In the genomic region with DNA sequence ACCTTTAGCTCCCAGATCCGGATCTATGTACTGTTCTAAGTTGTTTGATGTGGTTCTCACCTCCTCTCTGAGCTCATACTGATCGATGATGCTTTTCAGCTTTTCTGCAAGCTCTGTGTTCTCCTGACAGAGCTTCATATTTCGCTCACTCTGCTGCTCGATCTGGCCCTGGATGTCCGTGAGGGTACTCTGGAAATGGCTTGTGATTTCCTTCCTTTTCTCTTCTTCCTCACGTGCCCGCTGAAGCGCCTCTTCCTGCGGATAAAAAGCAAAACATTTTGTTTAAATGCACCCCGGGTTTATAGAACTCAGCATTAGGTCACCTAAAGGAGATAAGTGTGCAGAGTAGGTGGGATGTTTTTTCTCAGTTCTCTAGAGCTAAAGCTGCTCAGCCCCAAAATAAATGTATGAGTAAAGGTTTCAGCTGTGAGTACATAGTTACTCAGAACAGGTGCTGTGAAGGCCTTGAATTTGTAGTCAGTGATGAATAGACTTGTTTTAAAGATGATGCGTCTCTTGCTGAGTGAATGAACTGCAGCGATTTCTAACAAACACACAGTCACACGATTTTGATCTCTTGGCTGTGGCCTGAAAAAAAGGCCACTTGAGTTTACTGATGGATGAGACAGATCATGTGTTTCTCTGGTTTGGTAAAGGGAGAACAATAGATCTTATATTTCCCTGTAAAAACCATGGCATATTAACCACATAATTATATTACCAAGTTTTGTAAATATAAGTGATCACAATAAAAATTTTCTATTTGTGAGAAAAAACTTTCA, we compare ENCODE assay signal across 1 cellular context.
A peak's percentile ranks its signal among the peaks of the same experiment; 100 is the strongest.
TF ChIP-seq lines count a peak whose summit lies in the region.

No MANE protein-coding gene starts in this region.

TF ChIP-seq in GM12878, 131 proteins besides CTCF, POLR2A, EP300 and RAD21 (continued from another document and continues in another):
- no peak for TF ChIP-seq CEBPZ (IDR thresholded peaks at IDR 0.05; ENCODE audit: low read depth, low read length)
- no peak for TF ChIP-seq WRNIP1 (IDR thresholded peaks at IDR 0.05; ENCODE audit: borderline replicate concordance, low read depth, low read length)
- TF ChIP-seq RUNX3 (IDR thresholded peaks at IDR 0.05; ENCODE audit: low read length) = peak; percentile 39; the same call in 1 of the 2 replicates
- TF ChIP-seq HSF1 (IDR thresholded peaks at IDR 0.05; ENCODE audit: low read depth, low read length) = no peak
- TF ChIP-seq EZH2 (IDR thresholded peaks at IDR 0.05; ENCODE audit: borderline replicate concordance, control insufficient read depth, low read depth, low read length) = no peak
- TF ChIP-seq TCF7 (IDR thresholded peaks at IDR 0.05; ENCODE audit: borderline replicate concordance) = 0 out of 2 replicates have a peak, but pooled peaks have one; percentile 60
- no peak for TF ChIP-seq ZBTB33 (IDR thresholded peaks at IDR 0.05)
- TF ChIP-seq TCF3 (IDR thresholded peaks at IDR 0.05; ENCODE audit: borderline replicate concordance, insufficient read depth, low read depth, low read length) = no peak
- TF ChIP-seq JUND (IDR thresholded peaks at IDR 0.05; ENCODE audit: low read depth, low read length) = no peak
- no peak for TF ChIP-seq ZNF24 (IDR thresholded peaks at IDR 0.05)
- peak; percentile 20 for TF ChIP-seq BCL3 (IDR thresholded peaks at IDR 0.05; ENCODE audit: borderline replicate concordance, insufficient read depth, low read depth, low read length, poor library complexity, severe bottlenecking)
- TF ChIP-seq ZBTB11 (CRISPR knock-in tag; IDR thresholded peaks at IDR 0.05) = no peak
- peak in 1 of 2 experiments; percentile 62; a peak in 1 of 4 replicates for TF ChIP-seq BHLHE40 (IDR thresholded peaks at IDR 0.05; ENCODE audit: borderline replicate concordance in 1 of 2, low read depth in 2 of 2, low read length in 1 of 2)
- TF ChIP-seq ZSCAN29 (IDR thresholded peaks at IDR 0.05) = no peak
- no peak for TF ChIP-seq GABPA (IDR thresholded peaks at IDR 0.05; ENCODE audit: low read depth)
- peak; percentile 35; the same call in 1 of the 2 replicates for TF ChIP-seq RELB (IDR thresholded peaks at IDR 0.05; ENCODE audit: low read depth)
- no peak for TF ChIP-seq TBL1XR1 (IDR thresholded peaks at IDR 0.05; ENCODE audit: low read depth, low read length)
- TF ChIP-seq, protein P1, sequence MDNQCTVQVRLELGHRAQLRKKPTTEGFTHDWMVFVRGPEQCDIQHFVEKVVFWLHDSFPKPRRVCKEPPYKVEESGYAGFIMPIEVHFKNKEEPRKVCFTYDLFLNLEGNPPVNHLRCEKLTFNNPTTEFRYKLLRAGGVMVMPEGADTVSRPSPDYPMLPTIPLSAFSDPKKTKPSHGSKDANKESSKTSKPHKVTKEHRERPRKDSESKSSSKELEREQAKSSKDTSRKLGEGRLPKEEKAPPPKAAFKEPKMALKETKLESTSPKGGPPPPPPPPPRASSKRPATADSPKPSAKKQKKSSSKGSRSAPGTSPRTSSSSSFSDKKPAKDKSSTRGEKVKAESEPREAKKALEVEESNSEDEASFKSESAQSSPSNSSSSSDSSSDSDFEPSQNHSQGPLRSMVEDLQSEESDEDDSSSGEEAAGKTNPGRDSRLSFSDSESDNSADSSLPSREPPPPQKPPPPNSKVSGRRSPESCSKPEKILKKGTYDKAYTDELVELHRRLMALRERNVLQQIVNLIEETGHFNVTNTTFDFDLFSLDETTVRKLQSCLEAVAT (IDR thresholded peaks at IDR 0.05) = peak; percentile 74; the same call in 1 of the 2 replicates
- TF ChIP-seq, protein P2, sequence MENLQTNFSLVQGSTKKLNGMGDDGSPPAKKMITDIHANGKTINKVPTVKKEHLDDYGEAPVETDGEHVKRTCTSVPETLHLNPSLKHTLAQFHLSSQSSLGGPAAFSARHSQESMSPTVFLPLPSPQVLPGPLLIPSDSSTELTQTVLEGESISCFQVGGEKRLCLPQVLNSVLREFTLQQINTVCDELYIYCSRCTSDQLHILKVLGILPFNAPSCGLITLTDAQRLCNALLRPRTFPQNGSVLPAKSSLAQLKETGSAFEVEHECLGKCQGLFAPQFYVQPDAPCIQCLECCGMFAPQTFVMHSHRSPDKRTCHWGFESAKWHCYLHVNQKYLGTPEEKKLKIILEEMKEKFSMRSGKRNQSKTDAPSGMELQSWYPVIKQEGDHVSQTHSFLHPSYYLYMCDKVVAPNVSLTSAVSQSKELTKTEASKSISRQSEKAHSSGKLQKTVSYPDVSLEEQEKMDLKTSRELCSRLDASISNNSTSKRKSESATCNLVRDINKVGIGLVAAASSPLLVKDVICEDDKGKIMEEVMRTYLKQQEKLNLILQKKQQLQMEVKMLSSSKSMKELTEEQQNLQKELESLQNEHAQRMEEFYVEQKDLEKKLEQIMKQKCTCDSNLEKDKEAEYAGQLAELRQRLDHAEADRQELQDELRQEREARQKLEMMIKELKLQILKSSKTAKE (IDR thresholded peaks at IDR 0.05; ENCODE audit: low read depth, poor library complexity, severe bottlenecking) = no peak
- no peak for TF ChIP-seq NR2F1 (conservative IDR thresholded peaks at IDR 0.05)
- TF ChIP-seq TCF12 (IDR thresholded peaks at IDR 0.05; ENCODE audit: low read depth, low read length) = peak; percentile 70
- peak; percentile 21 for TF ChIP-seq MEF2B (IDR thresholded peaks at IDR 0.05; ENCODE audit: partially characterized antibody, poor library complexity, severe bottlenecking)
- TF ChIP-seq IKZF2 (IDR thresholded peaks at IDR 0.05) = peak in 1 of 2 experiments; percentile 33; a peak in 1 of 4 replicates
- TF ChIP-seq, protein P3, sequence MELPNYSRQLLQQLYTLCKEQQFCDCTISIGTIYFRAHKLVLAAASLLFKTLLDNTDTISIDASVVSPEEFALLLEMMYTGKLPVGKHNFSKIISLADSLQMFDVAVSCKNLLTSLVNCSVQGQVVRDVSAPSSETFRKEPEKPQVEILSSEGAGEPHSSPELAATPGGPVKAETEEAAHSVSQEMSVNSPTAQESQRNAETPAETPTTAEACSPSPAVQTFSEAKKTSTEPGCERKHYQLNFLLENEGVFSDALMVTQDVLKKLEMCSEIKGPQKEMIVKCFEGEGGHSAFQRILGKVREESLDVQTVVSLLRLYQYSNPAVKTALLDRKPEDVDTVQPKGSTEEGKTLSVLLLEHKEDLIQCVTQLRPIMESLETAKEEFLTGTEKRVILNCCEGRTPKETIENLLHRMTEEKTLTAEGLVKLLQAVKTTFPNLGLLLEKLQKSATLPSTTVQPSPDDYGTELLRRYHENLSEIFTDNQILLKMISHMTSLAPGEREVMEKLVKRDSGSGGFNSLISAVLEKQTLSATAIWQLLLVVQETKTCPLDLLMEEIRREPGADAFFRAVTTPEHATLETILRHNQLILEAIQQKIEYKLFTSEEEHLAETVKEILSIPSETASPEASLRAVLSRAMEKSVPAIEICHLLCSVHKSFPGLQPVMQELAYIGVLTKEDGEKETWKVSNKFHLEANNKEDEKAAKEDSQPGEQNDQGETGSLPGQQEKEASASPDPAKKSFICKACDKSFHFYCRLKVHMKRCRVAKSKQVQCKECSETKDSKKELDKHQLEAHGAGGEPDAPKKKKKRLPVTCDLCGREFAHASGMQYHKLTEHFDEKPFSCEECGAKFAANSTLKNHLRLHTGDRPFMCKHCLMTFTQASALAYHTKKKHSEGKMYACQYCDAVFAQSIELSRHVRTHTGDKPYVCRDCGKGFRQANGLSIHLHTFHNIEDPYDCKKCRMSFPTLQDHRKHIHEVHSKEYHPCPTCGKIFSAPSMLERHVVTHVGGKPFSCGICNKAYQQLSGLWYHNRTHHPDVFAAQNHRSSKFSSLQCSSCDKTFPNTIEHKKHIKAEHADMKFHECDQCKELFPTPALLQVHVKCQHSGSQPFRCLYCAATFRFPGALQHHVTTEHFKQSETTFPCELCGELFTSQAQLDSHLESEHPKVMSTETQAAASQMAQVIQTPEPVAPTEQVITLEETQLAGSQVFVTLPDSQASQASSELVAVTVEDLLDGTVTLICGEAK (IDR thresholded peaks at IDR 0.05; ENCODE audit: borderline replicate concordance) = no peak
- peak; percentile 57; the same call in 1 of the 2 replicates for TF ChIP-seq NFIC (IDR thresholded peaks at IDR 0.05; ENCODE audit: low read depth, low read length)
- TF ChIP-seq BCL11A (IDR thresholded peaks at IDR 0.05; ENCODE audit: low read depth, low read length) = 0 out of 2 replicates have a peak, but pooled peaks have one; percentile 14
- TF ChIP-seq FOXK2 (IDR thresholded peaks at IDR 0.05) = no peak
- no peak for TF ChIP-seq KDM1A (IDR thresholded peaks at IDR 0.05; ENCODE audit: borderline replicate concordance)
